17 cellular contexts compared by ENCODE assay signal in the genomic region with DNA sequence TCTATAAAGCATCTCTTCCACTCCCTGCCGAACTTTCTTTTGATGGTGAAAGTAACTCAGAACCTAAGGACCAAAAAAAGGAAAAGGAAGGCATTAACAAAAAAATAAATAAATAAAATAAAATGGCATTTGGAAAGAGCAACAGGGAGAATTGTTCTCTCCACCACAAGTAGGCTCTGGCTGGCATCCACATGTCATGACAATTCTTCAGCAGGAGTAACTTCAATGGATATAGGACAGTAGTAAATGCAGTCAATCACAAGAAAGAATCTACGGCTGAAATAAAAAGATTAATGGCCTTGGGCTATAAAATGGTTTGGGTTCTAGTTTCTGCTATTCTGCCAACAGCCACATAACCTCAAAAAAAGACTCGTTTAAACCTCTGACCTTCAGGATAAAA. TPM values are rescaled to one million over a fixed set of nuclear protein-coding genes. Genes with fewer than 3 reads are reported as not detected.
A peak's percentile ranks its signal among the peaks of the same experiment; 100 is the strongest.
DNase-seq lines count a peak whose midpoint lies in the region; ATAC-seq lines count a peak whose summit lies in the region.
"Had no signal": no experiment of that assay in that cellular context is flagged by ENCODE, and none has a peak within 500 bp of the region (broad histone marks: within the 10 kb centered on the region; RNA-seq: fewer than 3 reads in every experiment).

No MANE protein-coding gene starts in this region.

- no peak for ATAC-seq in GM18870 (IDR thresholded peaks at IDR 0.05; ENCODE audit: unreplicated experiment)
- ATAC-seq: A549, GM23338, Right ventricle myocardium inferior had no signal

- peak; percentile 26 for DNase-seq in AG08395 (ENCODE audit: low spot score)
- peak; percentile 12 for DNase-seq in EL
- DNase-seq in M059J (ENCODE audit: low read depth), result peak; percentile 31
- peak; percentile 37 for DNase-seq in myocyte (ENCODE audit: low read depth)
- DNase-seq in epidermal melanocyte (ENCODE audit: insufficient read length, low spot score), result no peak
- DNase-seq in NCI-H2171 (lab: John Stamatoyannopoulos, UW), result no peak
- DNase-seq: CD4-positive, CD25-positive, alpha-beta regulatory T cell; DMS79; Karpas-422; NCI-H1694; NCI-H2081 treated with DMSO at 0.1 percent for 48 hours; NCI-H446; NCI-H526 had no signal

RNA-seq across cellular contexts. Expression of a gene that starts 23.9 kb away (rescaled TPM):
- total RNA-seq in M059J (2014; rRNA removed; shearing (Covaris generic)), result 40.4 and 73.0 TPM in 2 replicates
- 11.1 and 15.5 TPM in 2 replicates for total RNA-seq in myocyte
- 5.2 TPM for polyA plus RNA-seq in myocyte (2012)

Comparison
In these comparisons a context has a peak if more than half of its experiments do, and no peak if none do; other contexts are left out.
1. DNase-seq: peak in AG08395 (single experiment), EL (single experiment), M059J (single experiment) and myocyte (single experiment); none in epidermal melanocyte (single experiment) and NCI-H2171 (single experiment).